ENCODE assay signal across 36 cellular contexts in genomic region chr11:19992998-19993397, GRCh38.
"Had no signal": no experiment of that assay in that cellular context is flagged by ENCODE, and none has a peak within 500 bp of the region (broad histone marks: within the 10 kb centered on the region; RNA-seq: fewer than 3 reads in every experiment).

No MANE protein-coding gene starts in this region.

- H3K36me3 Mint-ChIP-seq: activated CD4-positive, alpha-beta memory T cell treated with anti-CD3 and anti-CD28 coated beads for 36 hours; activated naive CD4-positive, alpha-beta T cell treated with anti-CD3 and anti-CD28 coated beads, Interleukin-2, amount 10 ng/mL, durations not matched to agents 7 days and 5 days; activated naive CD4-positive, alpha-beta T cell treated with anti-CD3 and anti-CD28 coated beads, Interleukin-2, amount 50 U/mL, for 24 hours; activated naive CD8-positive, alpha-beta T cell; activated naive CD8-positive, alpha-beta T cell treated with anti-CD3 and anti-CD28 coated beads, Interleukin-2, amount 10 ng/mL, durations not matched to agents 7 days and 5 days had no signal

- ATAC-seq: activated CD8-positive, alpha-beta T cell treated with anti-CD3 and anti-CD28 coated beads for 36 hours; activated naive CD8-positive, alpha-beta T cell treated with anti-CD3 and anti-CD28 coated beads, Interleukin-2, amount 50 U/mL, for 24 hours had no signal

- H3K27ac Mint-ChIP-seq: activated B cell treated with CpG ODN at 0.5 μM for 24 hours; activated CD4-positive, alpha-beta memory T cell treated with anti-CD3 and anti-CD28 coated beads for 36 hours; activated CD4-positive, alpha-beta T cell treated with anti-CD3 and anti-CD28 coated beads, Interleukin-2, amount 10 ng/mL, durations not matched to agents 24 days and 14 days; activated CD8-positive, alpha-beta T cell treated with anti-CD3 and anti-CD28 coated beads for 36 hours; activated naive CD4-positive, alpha-beta T cell treated with anti-CD3 and anti-CD28 coated beads, Interleukin-2, amount 10 ng/mL, durations not matched to agents 7 days and 5 days; activated naive CD4-positive, alpha-beta T cell treated with anti-CD3 and anti-CD28 coated beads, Interleukin-2, amount 50 U/mL, for 24 hours; activated naive CD8-positive, alpha-beta T cell; activated naive CD8-positive, alpha-beta T cell treated with anti-CD3 and anti-CD28 coated beads, Interleukin-2, amount 10 ng/mL, durations not matched to agents 7 days and 5 days; activated naive CD8-positive, alpha-beta T cell treated with anti-CD3 and anti-CD28 coated beads, Interleukin-2, amount 50 U/mL, for 24 hours; activated T-cell treated with anti-CD3 and anti-CD28 coated beads, Interleukin-2, amount 50 U/mL, for 24 hours; activated T-helper 2 cell treated with anti-CD3 and anti-CD28 coated beads, Interferon-gamma antibody, Interleukin-2, Interleukin-4, amounts not matched to agents 10 μg/mL and 5 μg/mL and 100 μg/mL, durations not matched to agents 14 hours and 24 hours and 36 hours; brain; T-helper 1 cell treated with Interleukin-12 subunit alpha and Interleukin-12 subunit beta and Interleukin-4 antibody, amounts not matched to agents 30 μg/mL and 1 μg/mL, for 36 hours; T-helper 2 cell treated with Interferon-gamma antibody and Interleukin-4, amounts not matched to agents 5 μg/mL and 100 μg/mL, for 36 hours had no signal

- H3K4me3 ChIP-seq: ascending aorta, cardiac muscle cell had no signal

- FAIRE-seq: bronchial epithelial cell, TTC549 had no signal

- H3K27ac ChIP-seq: ascending aorta, cardiac muscle cell, VCaP had no signal

- DNase-seq: activated B cell treated with CpG ODN at 0.5 μM for 24 hours; activated CD4-positive, alpha-beta memory T cell treated with anti-CD3 and anti-CD28 coated beads for 36 hours; activated CD4-positive, alpha-beta T cell treated with anti-CD3 and anti-CD28 coated beads for 4 hours; activated CD4-positive, alpha-beta T cell treated with anti-CD3 and anti-CD28 coated beads, Interleukin-2, amount 10 ng/mL, durations not matched to agents 24 days and 14 days; activated CD4-positive, alpha-beta T cell treated with anti-CD3 and anti-CD28 coated beads, Interleukin-2, amount 50 U/mL, for 1 hour; activated CD4-positive, alpha-beta T cell treated with anti-CD3 and anti-CD28 coated beads, Interleukin-2, amount 50 U/mL, for 4 hours; activated CD4-positive, CD25-positive, alpha-beta regulatory T cell treated with anti-CD3 and anti-CD28 coated beads, Interleukin-2, amount 50 U/mL, for 72 hours; activated CD8-positive, alpha-beta memory T cell treated with anti-CD3 and anti-CD28 coated beads, Interleukin-2, amount 50 U/mL, for 48 hours; activated CD8-positive, alpha-beta T cell treated with anti-CD3 and anti-CD28 coated beads for 36 hours; activated effector memory CD4-positive, alpha-beta T cell treated with Interleukin-2 at 50 U/mL for 16 hours; activated gamma-delta T cell; activated naive CD4-positive, alpha-beta T cell treated with anti-CD3 and anti-CD28 coated beads, Interleukin-2, amount 10 ng/mL, durations not matched to agents 7 days and 5 days; activated naive CD4-positive, alpha-beta T cell treated with Interleukin-2 at 50 U/mL for 16 hours; activated naive CD8-positive, alpha-beta T cell treated with anti-CD3 and anti-CD28 coated beads, Interleukin-2, amount 10 ng/mL, durations not matched to agents 7 days and 5 days; activated naive CD8-positive, alpha-beta T cell treated with anti-CD3 and anti-CD28 coated beads, Interleukin-2, amount 50 U/mL, for 24 hours; activated T-cell treated with anti-CD3 and anti-CD28 coated beads, Interleukin-2, amount 50 U/mL, for 24 hours; activated T-cell treated with anti-CD3 and anti-CD28 coated beads, Interleukin-2, amount 50 U/mL, for 48 hours; amygdala; anterior cingulate cortex; caudate nucleus; cerebellar nuclear complex; T-helper 1 cell; T-helper 2 cell; T-helper 9 cell had no signal

- H3K9me3 Mint-ChIP-seq: activated CD4-positive, alpha-beta memory T cell treated with anti-CD3 and anti-CD28 coated beads for 36 hours; activated CD4-positive, alpha-beta T cell treated with anti-CD3 and anti-CD28 coated beads, Interleukin-2, amount 10 ng/mL, durations not matched to agents 24 days and 14 days; activated CD8-positive, alpha-beta T cell treated with anti-CD3 and anti-CD28 coated beads for 36 hours; activated naive CD4-positive, alpha-beta T cell treated with anti-CD3 and anti-CD28 coated beads, Interleukin-2, amount 10 ng/mL, durations not matched to agents 7 days and 5 days; activated naive CD4-positive, alpha-beta T cell treated with anti-CD3 and anti-CD28 coated beads, Interleukin-2, amount 50 U/mL, for 24 hours; activated naive CD8-positive, alpha-beta T cell treated with anti-CD3 and anti-CD28 coated beads, Interleukin-2, amount 10 ng/mL, durations not matched to agents 7 days and 5 days; activated naive CD8-positive, alpha-beta T cell treated with anti-CD3 and anti-CD28 coated beads, Interleukin-2, amount 50 U/mL, for 24 hours; activated T-cell treated with anti-CD3 and anti-CD28 coated beads, Interleukin-2, amount 50 U/mL, for 24 hours; activated T-helper 2 cell treated with anti-CD3 and anti-CD28 coated beads, Interferon-gamma antibody, Interleukin-2, Interleukin-4, amounts not matched to agents 10 μg/mL and 5 μg/mL and 100 μg/mL, durations not matched to agents 14 hours and 24 hours and 36 hours; central memory CD8-positive, alpha-beta T cell; T-helper 1 cell treated with Interleukin-12 subunit alpha and Interleukin-12 subunit beta and Interleukin-4 antibody, amounts not matched to agents 30 μg/mL and 1 μg/mL, for 36 hours; T-helper 2 cell treated with Interferon-gamma antibody and Interleukin-4, amounts not matched to agents 5 μg/mL and 100 μg/mL, for 36 hours had no signal

- H3K9me3 ChIP-seq: ascending aorta had no signal

- H3K27me3 Mint-ChIP-seq: activated CD4-positive, alpha-beta memory T cell treated with anti-CD3 and anti-CD28 coated beads for 36 hours; activated CD8-positive, alpha-beta T cell treated with anti-CD3 and anti-CD28 coated beads for 36 hours; activated naive CD8-positive, alpha-beta T cell; central memory CD8-positive, alpha-beta T cell had no signal

- H3K4me1 Mint-ChIP-seq: activated B cell treated with CpG ODN at 0.5 μM for 24 hours; activated CD4-positive, alpha-beta T cell treated with anti-CD3 and anti-CD28 coated beads, Interleukin-2, amount 10 ng/mL, durations not matched to agents 24 days and 14 days; activated naive CD4-positive, alpha-beta T cell treated with anti-CD3 and anti-CD28 coated beads, Interleukin-2, amount 10 ng/mL, durations not matched to agents 7 days and 5 days; activated naive CD4-positive, alpha-beta T cell treated with anti-CD3 and anti-CD28 coated beads, Interleukin-2, amount 50 U/mL, for 24 hours; activated naive CD8-positive, alpha-beta T cell treated with anti-CD3 and anti-CD28 coated beads, Interleukin-2, amount 10 ng/mL, durations not matched to agents 7 days and 5 days; activated naive CD8-positive, alpha-beta T cell treated with anti-CD3 and anti-CD28 coated beads, Interleukin-2, amount 50 U/mL, for 24 hours; central memory CD8-positive, alpha-beta T cell had no signal

- H3K27me3 ChIP-seq: ascending aorta, cardiac muscle cell had no signal

- H3K36me3 ChIP-seq: cardiac muscle cell had no signal

- H3K4me3 Mint-ChIP-seq: activated B cell treated with CpG ODN at 0.5 μM for 24 hours; activated CD4-positive, alpha-beta memory T cell treated with anti-CD3 and anti-CD28 coated beads for 36 hours; activated CD4-positive, alpha-beta T cell treated with anti-CD3 and anti-CD28 coated beads, Interleukin-2, amount 10 ng/mL, durations not matched to agents 24 days and 14 days; activated CD8-positive, alpha-beta T cell treated with anti-CD3 and anti-CD28 coated beads for 36 hours; activated naive CD4-positive, alpha-beta T cell treated with anti-CD3 and anti-CD28 coated beads, Interleukin-2, amount 10 ng/mL, durations not matched to agents 7 days and 5 days; activated naive CD4-positive, alpha-beta T cell treated with anti-CD3 and anti-CD28 coated beads, Interleukin-2, amount 50 U/mL, for 24 hours; activated naive CD8-positive, alpha-beta T cell; activated naive CD8-positive, alpha-beta T cell treated with anti-CD3 and anti-CD28 coated beads, Interleukin-2, amount 10 ng/mL, durations not matched to agents 7 days and 5 days; activated naive CD8-positive, alpha-beta T cell treated with anti-CD3 and anti-CD28 coated beads, Interleukin-2, amount 50 U/mL, for 24 hours; activated T-cell treated with anti-CD3 and anti-CD28 coated beads, Interleukin-2, amount 50 U/mL, for 24 hours; brain; central memory CD8-positive, alpha-beta T cell; T-helper 1 cell treated with Interleukin-12 subunit alpha and Interleukin-12 subunit beta and Interleukin-4 antibody, amounts not matched to agents 30 μg/mL and 1 μg/mL, for 36 hours; T-helper 2 cell treated with Interferon-gamma antibody and Interleukin-4, amounts not matched to agents 5 μg/mL and 100 μg/mL, for 36 hours had no signal
